In the genomic region with DNA sequence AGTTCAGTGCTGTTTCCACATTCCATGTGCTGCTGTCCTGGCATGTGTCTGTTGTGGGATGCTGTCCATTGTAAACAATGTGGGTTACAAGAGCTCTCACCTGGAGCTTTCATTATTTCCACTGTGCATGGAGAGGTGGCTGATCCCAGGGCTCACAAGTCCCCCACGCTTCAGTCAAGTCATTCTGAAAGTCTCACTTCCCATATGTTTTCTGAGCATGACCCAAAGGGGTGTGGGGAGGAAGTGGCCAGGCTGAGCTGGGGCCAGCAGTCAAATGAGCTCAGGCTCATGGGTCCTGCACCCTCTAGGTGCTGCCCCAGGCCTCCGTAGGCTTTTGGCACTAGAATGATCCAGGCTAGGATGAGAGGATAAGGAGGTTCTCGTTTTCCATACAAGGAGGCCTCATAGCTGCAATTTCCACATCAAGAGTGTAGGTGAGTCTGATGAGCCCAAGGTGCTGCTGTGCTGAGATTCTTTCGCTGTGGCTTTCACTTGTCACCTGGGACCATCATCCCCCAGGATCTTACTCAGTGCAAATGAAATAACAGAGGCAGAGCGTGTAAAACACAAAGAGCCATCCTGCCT, we compare ENCODE assay signal across 8 cellular contexts. TPM values are rescaled to one million over a fixed set of nuclear protein-coding genes. Genes with fewer than 3 reads are reported as not detected.
DNase-seq lines count a peak whose midpoint lies in the region; ATAC-seq, FAIRE-seq and TF ChIP-seq lines count a peak whose summit lies in the region.

No MANE protein-coding gene starts in this region.

- H3K9ac ChIP-seq in liver (ENCODE audit: low read depth in 1 of 2, low read length in 2 of 2) (no peak overlapping the region), HepG2 (ENCODE audit: insufficient read depth, low read depth, low read length) (no peak overlapping the region)

- CTCF ChIA-PET in HepG2 (lab: Yijun Ruan, JAX; ENCODE audit: low intra/inter-chr PET ratio, low total read pairs), result no interaction called here

- H3K27me3 ChIP-seq in liver (ENCODE audit: control insufficient read depth in 4 of 4, insufficient read depth in 4 of 4, low read length in 3 of 4) (no peaks in the 10 kb centered on the region), HepG2 (ENCODE audit: control insufficient read depth in 1 of 2, insufficient read depth in 2 of 2, low read length in 2 of 2) (peaks cover 0 to 32% of the 10 kb centered on the region in 2 experiments; a peak in 2 of 5 replicates)

- H3K27me3 Mint-ChIP-seq in T-helper 1 cell treated with Interleukin-12 subunit alpha and Interleukin-12 subunit beta and Interleukin-4 antibody, amounts not matched to agents 30 μg/mL and 1 μg/mL, for 36 hours (ENCODE audit: low read depth), result no peaks in the 10 kb centered on the region
- H3K27me3 Mint-ChIP-seq in naive thymus-derived CD8-positive, alpha-beta T cell, result no peaks in the 10 kb centered on the region

- H3K27ac ChIP-seq in liver (ENCODE audit: low read depth in 1 of 2, low read length in 2 of 2), result peak overlapping the region; percentile 7 to 37
- H3K27ac ChIP-seq in HepG2 (ENCODE audit: extremely low read length, insufficient read depth, low read length), result no peak overlapping the region

- peak overlapping the region; percentile 98 for H3K4me3 Mint-ChIP-seq in T-helper 1 cell treated with Interleukin-12 subunit alpha and Interleukin-12 subunit beta and Interleukin-4 antibody, amounts not matched to agents 30 μg/mL and 1 μg/mL, for 36 hours
- H3K4me3 Mint-ChIP-seq in naive thymus-derived CD8-positive, alpha-beta T cell, result peak overlapping the region; percentile 96 to 100 (median 100)

- ATAC-seq in HepG2, result no peak
- peak; percentile 77 for ATAC-seq in HG02981 (IDR thresholded peaks at IDR 0.05; ENCODE audit: unreplicated experiment)
- no peak for ATAC-seq in naive thymus-derived CD8-positive, alpha-beta T cell

- no peaks in the 10 kb centered on the region for H3K9me3 Mint-ChIP-seq in T-helper 1 cell treated with Interleukin-12 subunit alpha and Interleukin-12 subunit beta and Interleukin-4 antibody, amounts not matched to agents 30 μg/mL and 1 μg/mL, for 36 hours
- no peaks in the 10 kb centered on the region for H3K9me3 Mint-ChIP-seq in naive thymus-derived CD8-positive, alpha-beta T cell

- TF ChIP-seq CTCF in liver (IDR thresholded peaks at IDR 0.05; ENCODE audit: low read depth, low read length, missing input control) (no peak), HepG2 (CRISPR knock-in tag; IDR thresholded peaks at IDR 0.05) (no peak)

- peaks cover 91% of the 10 kb centered on the region for H3K36me3 Mint-ChIP-seq in T-helper 1 cell treated with Interleukin-12 subunit alpha and Interleukin-12 subunit beta and Interleukin-4 antibody, amounts not matched to agents 30 μg/mL and 1 μg/mL, for 36 hours (ENCODE audit: low read depth)
- peaks cover 65 to 98% (median 89%) of the 10 kb centered on the region in 3 donors for H3K36me3 Mint-ChIP-seq in naive thymus-derived CD8-positive, alpha-beta T cell

- POLR2A ChIA-PET in HepG2 (lab: Yijun Ruan, JAX), result no interaction called here
- POLR2A ChIA-PET in naive thymus-derived CD8-positive, alpha-beta T cell (lab: Charles Lee), result interaction anchor here (0.6 to 16.9 kb wide), 12 partner anchors 3 to 302 kb away, joined by 3 to 491 read pairs (median 9); partner anchors contain the start of genes STARD5 and TLNRD1

- in situ Hi-C loops in HepG2 (cut with HindIII; ENCODE audit: extremely low pct_ligation_motif_present, low pct_unique_long_range_greater_than_20kb), result no loop called here

- DNase-seq in HepG2 (ENCODE audit: low spot score) (no peak), posterior cingulate gyrus (no peak), dermis blood vessel endothelial cell (no peak), DMS 273 (lab: John Stamatoyannopoulos, UW; ENCODE audit: unreplicated experiment) (no peak)
- DNase-seq in naive thymus-derived CD8-positive, alpha-beta T cell, result no peak

- no peak overlapping the region for H2AFZ ChIP-seq in HepG2 (ENCODE audit: low read length)

- TF ChIP-seq RAD21 in liver (IDR thresholded peaks at IDR 0.05) (no peak), HepG2 (CRISPR knock-in tag; IDR thresholded peaks at IDR 0.05) (no peak)

- H3K4me2 ChIP-seq in HepG2 (ENCODE audit: low read depth, low read length), result no peak overlapping the region

- no peak for FAIRE-seq in HepG2 (lab: Jason Lieb, UNC)

- TF ChIP-seq POLR2A in HepG2 (IDR thresholded peaks at IDR 0.05; ENCODE audit: insufficient read depth in 1 of 2, low read depth in 2 of 2, low read length in 2 of 2), result no peak

- intact Hi-C loops in HepG2 (cut with micrococcal nuclease; ENCODE audit: unreplicated experiment) (no loop called here), posterior cingulate gyrus (cut with DNase I) (no loop called here)

- H3K9me3 ChIP-seq in liver (ENCODE audit: control insufficient read depth in 4 of 4, low read length in 3 of 4) (no peaks in the 10 kb centered on the region), HepG2 (ENCODE audit: low read length) (no peaks in the 10 kb centered on the region)

- TF ChIP-seq EP300 in HepG2 (IDR thresholded peaks at IDR 0.05; ENCODE audit: low read depth in 2 of 2, low read length in 2 of 2), result no peak
- TF ChIP-seq EP300 in HepG2 (CRISPR knock-in tag; IDR thresholded peaks at IDR 0.05; ENCODE audit: borderline replicate concordance), result no peak

- no peaks in the 10 kb centered on the region for H3K79me2 ChIP-seq in HepG2 (ENCODE audit: insufficient read depth, low read length)

- 77% methylated on average over 5 of the region's 5 CpGs for WGBS in liver
- WGBS in HepG2 (ENCODE audit: low lambda C conversion rate), result 5% methylated on average over 4 of the region's 5 CpGs

- BruUV-seq in HepG2 (replicated peaks; lab: Mats Ljungman, UMichigan), result no TSS peak

- peaks cover 61% of the 10 kb centered on the region for H3K4me1 Mint-ChIP-seq in T-helper 1 cell treated with Interleukin-12 subunit alpha and Interleukin-12 subunit beta and Interleukin-4 antibody, amounts not matched to agents 30 μg/mL and 1 μg/mL, for 36 hours (ENCODE audit: low read depth)
- peaks cover 39 to 82% (median 64%) of the 10 kb centered on the region in 4 donors for H3K4me1 Mint-ChIP-seq in naive thymus-derived CD8-positive, alpha-beta T cell

- peak overlapping the region; percentile 89 for H3K27ac Mint-ChIP-seq in T-helper 1 cell treated with Interleukin-12 subunit alpha and Interleukin-12 subunit beta and Interleukin-4 antibody, amounts not matched to agents 30 μg/mL and 1 μg/mL, for 36 hours
- peak overlapping the region; percentile 92 to 100 (median 97) for H3K27ac Mint-ChIP-seq in naive thymus-derived CD8-positive, alpha-beta T cell

- peaks cover 5 to 24% (median 16%) of the 10 kb centered on the region in 4 donors for H3K4me1 ChIP-seq in liver (ENCODE audit: control insufficient read depth in 4 of 4, insufficient read depth in 4 of 4, low read length in 3 of 4)
- no peaks in the 10 kb centered on the region for H3K4me1 ChIP-seq in HepG2 (ENCODE audit: insufficient read depth, low read length)

- no peaks in the 10 kb centered on the region for H4K20me1 ChIP-seq in HepG2 (ENCODE audit: insufficient read depth, low read length)

- H3K36me3 ChIP-seq in liver (ENCODE audit: control insufficient read depth in 4 of 4, insufficient read depth in 3 of 4, low read depth in 1 of 4, low read length in 3 of 4), result peaks cover 0 to 9% (median 5%) of the 10 kb centered on the region in 4 donors
- no peaks in the 10 kb centered on the region for H3K36me3 ChIP-seq in HepG2 (replicated peaks in 1 of 2; ENCODE audit: control insufficient read depth in 1 of 2, insufficient read depth in 2 of 2, low read length in 2 of 2)

- H3K4me3 ChIP-seq in liver (ENCODE audit: low read depth in 1 of 3, low read length in 3 of 3) (no peak overlapping the region), HepG2 (replicated peaks in 1 of 3; ENCODE audit: insufficient read depth in 1 of 3, low read depth in 2 of 3, low read length in 3 of 3) (no peak overlapping the region)

TF ChIP-seq in liver, 16 proteins besides CTCF, POLR2A, EP300 and RAD21 (continues in another document):
- TF ChIP-seq, protein P1, sequence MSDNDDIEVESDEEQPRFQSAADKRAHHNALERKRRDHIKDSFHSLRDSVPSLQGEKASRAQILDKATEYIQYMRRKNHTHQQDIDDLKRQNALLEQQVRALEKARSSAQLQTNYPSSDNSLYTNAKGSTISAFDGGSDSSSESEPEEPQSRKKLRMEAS (IDR thresholded peaks at IDR 0.05), result peak; percentile 82
- TF ChIP-seq FOXA1 (IDR thresholded peaks at IDR 0.05), result peak; percentile 41

TF ChIP-seq in HepG2, 621 proteins besides CTCF, POLR2A, EP300 and RAD21 (continues in another document):
- TF ChIP-seq JUND (CRISPR knock-in tag; IDR thresholded peaks at IDR 0.05) (no peak), GLI4 (CRISPR knock-in tag; IDR thresholded peaks at IDR 0.05; ENCODE audit: borderline replicate concordance) (no peak), ZNF879 (CRISPR knock-in tag; IDR thresholded peaks at IDR 0.05) (no peak)

RNA-seq across cellular contexts. Expression of gene STARD5, which starts 22.0 kb away (rescaled TPM):
- 10 to 100 TPM in 1 of 2 donors, 1 to 10 TPM in 1; 1.1 to 45.3 TPM for total RNA-seq in liver
- polyA plus RNA-seq in liver, result 10 to 100 TPM; 26.1 to 47.0 TPM
- total RNA-seq in HepG2 (2016; rRNA removed; fragmentation: Illumina TruSeq; extraction: Trizol), result 1.6 and 3.1 TPM in 2 replicates
- total RNA-seq in HepG2 (2016; cell fraction: cytosol; rRNA removed; fragmentation: Illumina TruSeq; extraction: Trizol; ENCODE audit: low read depth), result 1.0 and 1.6 TPM in 2 replicates
- 0.79 and 2.3 TPM in 2 replicates for total RNA-seq in HepG2 (2016; cell fraction: insoluble cytoplasmic fraction; rRNA removed; fragmentation: Illumina TruSeq; extraction: Trizol)
- total RNA-seq in HepG2 (2016; cell fraction: membrane; rRNA removed; fragmentation: Illumina TruSeq; extraction: Trizol), result 1.0 and 1.2 TPM in 2 replicates
- 3.9 and 5.4 TPM in 2 replicates for total RNA-seq in HepG2 (2016; cell fraction: nucleus; rRNA removed; fragmentation: Illumina TruSeq; extraction: Trizol)
- polyA plus RNA-seq in HepG2 (2011; rRNA removed), result 3.5 TPM in 2 replicates
- polyA plus RNA-seq in HepG2 (2011; cell fraction: cytosol; rRNA removed), result 2.2 and 2.3 TPM in 2 replicates
- 13.0 and 14.0 TPM in 2 replicates for polyA plus RNA-seq in HepG2 (2011; cell fraction: nucleus; rRNA removed)
- 0.79 and 0.84 TPM in 2 replicates for polyA plus RNA-seq in HepG2 (2012)
- polyA plus RNA-seq in HepG2 (2016; cell fraction: cytosol; fragmentation: Illumina TruSeq; extraction: Trizol; ENCODE audit: low read depth), result 0.96 and 0.98 TPM in 2 replicates
- polyA plus RNA-seq in HepG2 (2016; cell fraction: insoluble cytoplasmic fraction; fragmentation: Illumina TruSeq; extraction: Trizol; ENCODE audit: low read depth), result 1.8 and 2.1 TPM in 2 replicates
- 1.00 and 1.8 TPM in 2 replicates for polyA plus RNA-seq in HepG2 (2016; cell fraction: membrane; fragmentation: Illumina TruSeq; extraction: Trizol; ENCODE audit: low read depth)
- 6.1 and 6.6 TPM in 2 replicates for polyA plus RNA-seq in HepG2 (2016; cell fraction: nucleus; fragmentation: Illumina TruSeq; extraction: Trizol; ENCODE audit: insufficient read depth, low read depth)
- polyA minus RNA-seq in HepG2 (2011; rRNA and poly(A)+ RNA removed; ENCODE audit: low replicate concordance), result 2.2 and 3.7 TPM in 2 replicates
- 0.40 and 0.70 TPM in 2 replicates for polyA minus RNA-seq in HepG2 (2011; cell fraction: cytosol; rRNA and poly(A)+ RNA removed)
- polyA minus RNA-seq in HepG2 (2011; cell fraction: nucleus; rRNA and poly(A)+ RNA removed), result 13.5 and 14.9 TPM in 2 replicates
- 10 to 100 TPM; 10.8 to 12.8 TPM for total RNA-seq in naive thymus-derived CD8-positive, alpha-beta T cell
- 1 to 10 TPM; 3.8 to 6.9 (median 4.5) TPM for polyA plus RNA-seq in naive thymus-derived CD8-positive, alpha-beta T cell
- total RNA-seq in dermis blood vessel endothelial cell, result 2.1 and 2.6 TPM in 2 replicates
